In genomic region chr1:22021061-22021460, GRCh38 we compare ENCODE assay signal across 42 cellular contexts. TPM values are rescaled to one million over a fixed set of nuclear protein-coding genes. Genes with fewer than 3 reads are reported as not detected.
"Had no signal": no experiment of that assay in that cellular context is flagged by ENCODE, and none has a peak within 500 bp of the region (broad histone marks: within the 10 kb centered on the region; RNA-seq: fewer than 3 reads in every experiment).

No MANE protein-coding gene starts in this region.

- H3K9me3 Mint-ChIP-seq: activated CD4-positive, alpha-beta memory T cell treated with anti-CD3 and anti-CD28 coated beads for 36 hours; activated naive CD8-positive, alpha-beta T cell treated with anti-CD3 and anti-CD28 coated beads, Interleukin-2, amount 50 U/mL, for 24 hours; activated T-cell treated with anti-CD3 and anti-CD28 coated beads, Interleukin-2, amount 50 U/mL, for 72 hours; brain; T-cell; WTC11 had no signal

- H3K27ac ChIP-seq: PC-9, RWPE1 had no signal

- ATAC-seq: activated naive CD4-positive, alpha-beta T cell treated with anti-CD3 and anti-CD28 coated beads, Interleukin-2, amount 50 U/mL, for 72 hours; activated naive CD8-positive, alpha-beta T cell treated with anti-CD3 and anti-CD28 coated beads, Interleukin-2, amount 50 U/mL, for 24 hours; activated T-cell treated with anti-CD3 and anti-CD28 coated beads, Interleukin-2, amount 50 U/mL, for 72 hours; activated T-helper 17 cell treated with anti-CD3 and anti-CD28 coated beads, Interleukin-2, amount 50 U/mL, for 72 hours; Right ventricle myocardium inferior; SK-N-SH treated with all-trans-retinoic acid at 6 μM for 48 hours; T-cell; WTC11 had no signal

- H3K27ac Mint-ChIP-seq: activated CD4-positive, alpha-beta memory T cell treated with anti-CD3 and anti-CD28 coated beads for 36 hours; activated naive CD4-positive, alpha-beta T cell treated with anti-CD3 and anti-CD28 coated beads, Interleukin-2, amount 50 U/mL, for 72 hours; activated naive CD8-positive, alpha-beta T cell treated with anti-CD3 and anti-CD28 coated beads, Interleukin-2, amount 50 U/mL, for 24 hours; activated T-cell treated with anti-CD3 and anti-CD28 coated beads, Interleukin-2, amount 50 U/mL, for 72 hours; activated T-helper 17 cell treated with anti-CD3 and anti-CD28 coated beads, Interleukin-2, amount 50 U/mL, for 72 hours; brain; WTC11 had no signal

- DNase-seq: activated CD4-positive, alpha-beta memory T cell treated with anti-CD3 and anti-CD28 coated beads for 36 hours; activated CD4-positive, alpha-beta T cell treated with anti-CD3 and anti-CD28 coated beads for 4 hours; activated CD4-positive, alpha-beta T cell treated with anti-CD3 and anti-CD28 coated beads, Interleukin-2, amount 50 U/mL, for 1 hour; activated CD4-positive, CD25-positive, alpha-beta regulatory T cell treated with anti-CD3 and anti-CD28 coated beads, Interleukin-2, amount 50 U/mL, for 72 hours; activated effector memory CD4-positive, alpha-beta T cell treated with anti-CD3 and anti-CD28 coated beads, Interleukin-2, amount 50 U/mL, for 16 hours; activated naive CD4-positive, alpha-beta T cell; activated naive CD8-positive, alpha-beta T cell treated with anti-CD3 and anti-CD28 coated beads, Interleukin-2, amount 50 U/mL, for 24 hours; activated T-cell treated with anti-CD3 and anti-CD28 coated beads, Interleukin-2, amount 50 U/mL, for 1 hour; activated T-cell treated with anti-CD3 and anti-CD28 coated beads, Interleukin-2, amount 50 U/mL, for 72 hours; anterior cingulate cortex; caudate nucleus; cerebellar nuclear complex; Kasumi-1; KG1; MG63; NCI-H1048; NCI-H1105 treated with DMSO at 0.1 percent for 48 hours; NCI-H1436; NCI-H1694; NCI-H1930; NCI-H2081 treated with DMSO at 0.1 percent for 48 hours; NCI-H345; NCI-H524 treated with DMSO at 0.1 percent for 48 hours; NCI-H748 treated with DMSO at 0.1 percent for 48 hours; PC-9; SIG-M5; T-cell; T-helper 2 cell; T-helper 9 cell had no signal

- H3K4me3 Mint-ChIP-seq: activated CD4-positive, alpha-beta memory T cell treated with anti-CD3 and anti-CD28 coated beads for 36 hours; activated naive CD8-positive, alpha-beta T cell treated with anti-CD3 and anti-CD28 coated beads, Interleukin-2, amount 50 U/mL, for 24 hours; activated T-cell treated with anti-CD3 and anti-CD28 coated beads, Interleukin-2, amount 50 U/mL, for 72 hours; activated T-helper 17 cell treated with anti-CD3 and anti-CD28 coated beads, Interleukin-2, amount 50 U/mL, for 72 hours; brain; T-cell; WTC11 had no signal

- H3K27me3 ChIP-seq: MG63 had no signal

- H3K4me3 ChIP-seq: MG63, PC-9 had no signal

- H3K27me3 Mint-ChIP-seq: activated CD4-positive, alpha-beta memory T cell treated with anti-CD3 and anti-CD28 coated beads for 36 hours; activated naive CD8-positive, alpha-beta T cell treated with anti-CD3 and anti-CD28 coated beads, Interleukin-2, amount 50 U/mL, for 24 hours; activated T-helper 17 cell treated with anti-CD3 and anti-CD28 coated beads, Interleukin-2, amount 50 U/mL, for 72 hours; T-cell had no signal

- H3K4me2 ChIP-seq: PC-9 had no signal

- H3K36me3 Mint-ChIP-seq: brain, T-cell, WTC11 had no signal

- H2AFZ ChIP-seq: PC-9 had no signal

- FAIRE-seq: bronchial epithelial cell, RCC 7860 had no signal

- H3K36me3 ChIP-seq: MG63 had no signal

- H3K9me3 ChIP-seq: MG63 had no signal

RNA-seq across cellular contexts. Expression of gene CELA3A, which starts 19.6 kb away (rescaled TPM):
- total RNA-seq: activated CD4-positive, alpha-beta memory T cell treated with anti-CD3 and anti-CD28 coated beads for 36 hours; activated CD8-positive, alpha-beta memory T cell treated with anti-CD3 and anti-CD28 coated beads for 36 hours; activated naive CD4-positive, alpha-beta T cell treated with anti-CD3 and anti-CD28 coated beads, Interleukin-2, amount 50 U/mL, for 72 hours; activated T-cell treated with anti-CD3 and anti-CD28 coated beads, Interleukin-2, amount 50 U/mL, for 72 hours; activated T-helper 17 cell treated with anti-CD3 and anti-CD28 coated beads, Interleukin-2, amount 50 U/mL, for 72 hours; bronchial epithelial cell; NCI-H460; OCI-LY7; PC-9; Right ventricle myocardium inferior; SK-MEL-5 had no signal

RNA-seq across cellular contexts. Expression of gene CELA3B, which starts 44.2 kb away (rescaled TPM):
- total RNA-seq: activated CD4-positive, alpha-beta memory T cell treated with anti-CD3 and anti-CD28 coated beads for 36 hours; activated CD8-positive, alpha-beta memory T cell treated with anti-CD3 and anti-CD28 coated beads for 36 hours; activated naive CD4-positive, alpha-beta T cell treated with anti-CD3 and anti-CD28 coated beads, Interleukin-2, amount 50 U/mL, for 72 hours; activated T-cell treated with anti-CD3 and anti-CD28 coated beads, Interleukin-2, amount 50 U/mL, for 72 hours; activated T-helper 17 cell treated with anti-CD3 and anti-CD28 coated beads, Interleukin-2, amount 50 U/mL, for 72 hours; bronchial epithelial cell; NCI-H460; OCI-LY7; PC-9; Right ventricle myocardium inferior; SK-MEL-5 had no signal
